Comparison of ENCODE assay signal across 8 cellular contexts in the genomic region with DNA sequence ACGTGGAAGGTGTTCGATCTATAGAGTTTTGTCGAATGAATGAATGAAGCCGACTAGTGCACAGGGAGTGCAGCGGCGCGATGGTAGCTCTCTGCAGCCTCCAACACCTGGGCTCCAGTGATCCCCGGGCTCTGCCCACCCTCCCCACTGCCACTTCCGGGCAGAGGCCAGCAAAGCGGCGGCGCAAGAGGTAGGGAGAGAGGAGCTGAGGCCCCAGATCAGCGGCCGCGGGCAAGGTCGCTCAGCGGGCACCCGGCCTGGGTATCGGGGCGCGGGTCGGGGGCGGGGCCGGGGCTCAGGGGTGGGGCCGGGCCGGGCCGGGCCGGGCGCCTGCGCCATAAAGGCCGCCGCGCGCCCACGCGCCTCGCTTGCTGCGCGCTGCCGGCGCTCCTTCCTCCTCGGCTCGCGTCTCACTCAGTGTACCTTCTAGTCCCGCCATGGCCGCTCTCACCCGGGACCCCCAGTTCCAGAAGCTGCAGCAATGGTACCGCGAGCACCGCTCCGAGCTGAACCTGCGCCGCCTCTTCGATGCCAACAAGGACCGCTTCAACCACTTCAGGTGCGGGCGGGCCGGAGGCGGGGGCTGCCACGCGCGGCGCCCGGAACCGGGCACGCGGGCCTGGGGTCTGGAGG. TPM values are rescaled to one million over a fixed set of nuclear protein-coding genes. Genes with fewer than 3 reads are reported as not detected.
DNase-seq lines count a peak whose midpoint lies in the region; ATAC-seq lines count a peak whose summit lies in the region.

A gene (plus strand): TSS at position 367 of the 633 bp plus-strand sequence. CDS start 71 bp downstream, at position 438.

- intact Hi-C loops in left colon (cut with DNase I, micrococcal nuclease), result no loop called here

- ATAC-seq in GM18868 (IDR thresholded peaks at IDR 0.05; ENCODE audit: unreplicated experiment), result peak; percentile 74
- ATAC-seq in HG03108 (IDR thresholded peaks at IDR 0.05; ENCODE audit: unreplicated experiment), result peak; percentile 57
- peak; percentile 84 for ATAC-seq in left colon

- peak within 1 kb of the TSS; percentile 26 for H3K27ac ChIP-seq in cingulate gyrus (ENCODE audit: low read depth, low read length)

- DNase-seq in 8988T (peak; percentile 81), NCI-H510A treated with DMSO at 0.1 percent for 48 hours (lab: John Stamatoyannopoulos, UW) (peak; percentile 73), left colon (peak; percentile 64 to 74)
- DNase-seq in activated CD4-positive, alpha-beta T cell treated with anti-CD3 and anti-CD28 coated beads for 4 hours, result peak; percentile 67 to 73
- peak; percentile 57 to 69 (median 60) for DNase-seq in stimulated activated CD4-positive, alpha-beta T cell treated with anti-CD3 and anti-CD28 coated beads, Interleukin-1b, Interleukin-23, amount 100 ng/mL, for 24 hours (ENCODE audit: low read depth in 4 of 4, low spot score in 1 of 4)

RNA-seq across cellular contexts. Expression of the gene that starts here (rescaled TPM):
- total RNA-seq in left colon, result 100 to 1,000 TPM; 265 to 364 TPM

Comparison
In these comparisons a context has a peak if more than half of its experiments do, and no peak if none do; other contexts are left out.
1. Peak in every context shown above with its lines: DNase-seq, ATAC-seq and H3K27ac ChIP-seq.